Comparison of ENCODE assay signal across 23 cellular contexts in genomic region chr16:27712251-27712711, GRCh38.
DNase-seq lines count a peak whose midpoint lies in the region; ATAC-seq and TF ChIP-seq lines count a peak whose summit lies in the region.
"Had no signal": no experiment of that assay in that cellular context is flagged by ENCODE, and none has a peak within 500 bp of the region (broad histone marks: within the 10 kb centered on the region; RNA-seq: fewer than 3 reads in every experiment).

No MANE protein-coding gene starts in this region.

- H3K36me3 Mint-ChIP-seq in endodermal cell (ENCODE audit: low read depth) (peaks cover 50% of the 10 kb centered on the region), nephron progenitor cell (ENCODE audit: low read depth) (peaks cover 33% of the 10 kb centered on the region)
- H3K36me3 Mint-ChIP-seq: activated CD8-positive, alpha-beta memory T cell treated with anti-CD3 and anti-CD28 coated beads, Interleukin-2, amount 10 ng/mL, durations not matched to agents 7 days and 5 days had no signal

- H3K9me3 Mint-ChIP-seq in endodermal cell = no peaks in the 10 kb centered on the region
- H3K9me3 Mint-ChIP-seq in nephron progenitor cell = no peaks in the 10 kb centered on the region
- H3K9me3 Mint-ChIP-seq: activated CD4-positive, alpha-beta T cell treated with anti-CD3 and anti-CD28 coated beads, Interleukin-2, amount 10 ng/mL, durations not matched to agents 7 days and 5 days; activated T-helper 2 cell treated with anti-CD3 and anti-CD28 coated beads, Interferon-gamma antibody, Interleukin-2, Interleukin-4, amounts not matched to agents 10 μg/mL and 5 μg/mL and 100 μg/mL, durations not matched to agents 14 hours and 24 hours and 36 hours; HFFc6; natural killer cell had no signal

- H3K4me1 Mint-ChIP-seq in endodermal cell (no peaks in the 10 kb centered on the region), nephron progenitor cell (peaks cover 7% of the 10 kb centered on the region)
- H3K4me1 Mint-ChIP-seq: activated CD4-positive, alpha-beta T cell treated with anti-CD3 and anti-CD28 coated beads, Interleukin-2, amount 10 ng/mL, durations not matched to agents 7 days and 5 days; activated CD8-positive, alpha-beta memory T cell treated with anti-CD3 and anti-CD28 coated beads, Interleukin-2, amount 10 ng/mL, durations not matched to agents 7 days and 5 days had no signal

- H3K9ac ChIP-seq in endodermal cell (ENCODE audit: extremely low read depth, low read length, poor library complexity, severe bottlenecking) = no peak overlapping the region

- 70 to 84% methylated on average over 8 to 10 of the region's 10 CpGs for WGBS in endodermal cell (ENCODE audit: insufficient coverage in 1 of 2, insufficient read length in 1 of 2), 2 experiments

- peak; percentile 81 for DNase-seq in ELF-1 (ENCODE audit: low read depth, low spot score)
- DNase-seq in endodermal cell = no peak
- no peak for DNase-seq in nephron progenitor cell
- no peak for DNase-seq in NCI-H345 (lab: John Stamatoyannopoulos, UW)
- DNase-seq: activated CD4-positive, alpha-beta T cell treated with anti-CD3 and anti-CD28 coated beads, Interleukin-2, amount 10 ng/mL, durations not matched to agents 7 days and 5 days; activated CD8-positive, alpha-beta memory T cell treated with anti-CD3 and anti-CD28 coated beads, Interleukin-2, amount 10 ng/mL, durations not matched to agents 7 days and 5 days; brain microvascular endothelial cell; colonic mucosa; glutamatergic neuron; HFFc6; IMR-90; natural killer cell; NCI-H1105 treated with DMSO at 0.1 percent for 48 hours; NCI-H2107; NCI-H510A treated with DMSO at 0.1 percent for 48 hours had no signal

- H3K4me3 Mint-ChIP-seq in endodermal cell = no peak overlapping the region
- no peak overlapping the region for H3K4me3 Mint-ChIP-seq in nephron progenitor cell
- H3K4me3 Mint-ChIP-seq: activated CD4-positive, alpha-beta T cell treated with anti-CD3 and anti-CD28 coated beads, Interleukin-2, amount 10 ng/mL, durations not matched to agents 7 days and 5 days; activated CD8-positive, alpha-beta memory T cell treated with anti-CD3 and anti-CD28 coated beads, Interleukin-2, amount 10 ng/mL, durations not matched to agents 7 days and 5 days; HFFc6; natural killer cell had no signal

- H3K4me3 ChIP-seq in endodermal cell (ENCODE audit: low read length) = no peak overlapping the region
- H3K4me3 ChIP-seq: colonic mucosa, GM12878, SJCRH30, suprapubic skin had no signal

- H3K27ac Mint-ChIP-seq in endodermal cell = no peak overlapping the region
- H3K27ac Mint-ChIP-seq in nephron progenitor cell = peak overlapping the region; percentile 7
- H3K27ac Mint-ChIP-seq: activated CD4-positive, alpha-beta T cell treated with anti-CD3 and anti-CD28 coated beads, Interleukin-2, amount 10 ng/mL, durations not matched to agents 7 days and 5 days; activated CD8-positive, alpha-beta memory T cell treated with anti-CD3 and anti-CD28 coated beads, Interleukin-2, amount 10 ng/mL, durations not matched to agents 7 days and 5 days; activated T-helper 2 cell treated with anti-CD3 and anti-CD28 coated beads, Interferon-gamma antibody, Interleukin-2, Interleukin-4, amounts not matched to agents 10 μg/mL and 5 μg/mL and 100 μg/mL, durations not matched to agents 14 hours and 24 hours and 36 hours; HFFc6; natural killer cell had no signal

- H3K4me1 ChIP-seq in endodermal cell (ENCODE audit: control insufficient read depth, insufficient read depth, low read length) = no peaks in the 10 kb centered on the region
- H3K4me1 ChIP-seq: colonic mucosa, suprapubic skin had no signal

- peaks cover 5% of the 10 kb centered on the region for H3K9me3 ChIP-seq in endodermal cell (ENCODE audit: control insufficient read depth, low read length)
- H3K9me3 ChIP-seq: colonic mucosa, SJCRH30, suprapubic skin had no signal

- no peak for ATAC-seq in HG03571 (IDR thresholded peaks at IDR 0.05; ENCODE audit: unreplicated experiment)
- ATAC-seq in HG03565 (IDR thresholded peaks at IDR 0.05; ENCODE audit: unreplicated experiment) = no peak
- ATAC-seq: activated CD8-positive, alpha-beta memory T cell treated with anti-CD3 and anti-CD28 coated beads, Interleukin-2, amount 10 ng/mL, durations not matched to agents 7 days and 5 days; GM12878; left lobe of liver; natural killer cell had no signal

- H3K27me3 ChIP-seq in endodermal cell (ENCODE audit: control insufficient read depth, insufficient read depth, low read length, poor library complexity, severe bottlenecking) = no peaks in the 10 kb centered on the region
- H3K27me3 ChIP-seq: brain microvascular endothelial cell, colonic mucosa, SJCRH30, suprapubic skin had no signal

- H3K27me3 Mint-ChIP-seq in endodermal cell (ENCODE audit: insufficient read depth) (no peaks in the 10 kb centered on the region), nephron progenitor cell (ENCODE audit: low read depth, poor library complexity) (no peaks in the 10 kb centered on the region)
- H3K27me3 Mint-ChIP-seq: activated CD4-positive, alpha-beta T cell treated with anti-CD3 and anti-CD28 coated beads, Interleukin-2, amount 10 ng/mL, durations not matched to agents 7 days and 5 days; activated CD8-positive, alpha-beta memory T cell treated with anti-CD3 and anti-CD28 coated beads, Interleukin-2, amount 10 ng/mL, durations not matched to agents 7 days and 5 days had no signal

- TF ChIP-seq CTCF in endodermal cell (conservative IDR thresholded peaks at IDR 0.05) (no peak), nephron progenitor cell (IDR thresholded peaks at IDR 0.05) (no peak)

- peaks cover 14% of the 10 kb centered on the region for H3K36me3 ChIP-seq in endodermal cell (ENCODE audit: control insufficient read depth, insufficient read depth, low read length)
- H3K36me3 ChIP-seq: brain microvascular endothelial cell, colonic mucosa, SJCRH30 had no signal

- peak overlapping the region; percentile 44 for H3K27ac ChIP-seq in endodermal cell (ENCODE audit: low read depth, low read length)
- H3K27ac ChIP-seq in temporal lobe (ENCODE audit: low read depth, low read length) = peak overlapping the region; percentile 86
- H3K27ac ChIP-seq: brain microvascular endothelial cell, colonic mucosa, SJCRH30, suprapubic skin had no signal
